In genomic region chrX:67290489-67291220, GRCh38 we compare ENCODE assay signal across 33 cellular contexts.
"Had no signal": no experiment of that assay in that cellular context is flagged by ENCODE, and none has a peak within 500 bp of the region (broad histone marks: within the 10 kb centered on the region; RNA-seq: fewer than 3 reads in every experiment).

No MANE protein-coding gene starts in this region.

- ATAC-seq: activated CD8-positive, alpha-beta T cell treated with anti-CD3 and anti-CD28 coated beads for 36 hours; activated naive CD4-positive, alpha-beta T cell treated with anti-CD3 and anti-CD28 coated beads, Interleukin-2, amount 50 U/mL, for 72 hours; activated T-cell treated with anti-CD3 and anti-CD28 coated beads, Interleukin-2, amount 50 U/mL, for 4 hours; activated T-cell treated with anti-CD3 and anti-CD28 coated beads, Interleukin-2, amount 50 U/mL, for 72 hours; activated T-helper 17 cell treated with anti-CD3 and anti-CD28 coated beads, Interleukin-2, amount 50 U/mL, for 72 hours had no signal

- H3K4me3 ChIP-seq: adrenal gland, cardiac muscle cell had no signal

- H3K4me1 ChIP-seq: adrenal gland had no signal

- H3K36me3 ChIP-seq: adrenal gland, cardiac muscle cell had no signal

- H3K27me3 ChIP-seq: cardiac muscle cell had no signal

- DNase-seq: activated B cell treated with CpG ODN at 0.5 μM for 24 hours; activated CD4-positive, alpha-beta memory T cell treated with anti-CD3 and anti-CD28 coated beads for 36 hours; activated CD4-positive, alpha-beta T cell treated with anti-CD3 and anti-CD28 coated beads for 4 hours; activated CD4-positive, alpha-beta T cell treated with anti-CD3 and anti-CD28 coated beads, Interleukin-2, amount 10 ng/mL, durations not matched to agents 24 days and 14 days; activated CD4-positive, alpha-beta T cell treated with anti-CD3 and anti-CD28 coated beads, Interleukin-2, amount 50 U/mL, for 1 hour; activated CD4-positive, alpha-beta T cell treated with anti-CD3 and anti-CD28 coated beads, Interleukin-2, amount 50 U/mL, for 4 hours; activated CD4-positive, CD25-positive, alpha-beta regulatory T cell treated with anti-CD3 and anti-CD28 coated beads, Interleukin-2, amount 50 U/mL, for 72 hours; activated CD8-positive, alpha-beta memory T cell treated with anti-CD3 and anti-CD28 coated beads, Interleukin-2, amount 50 U/mL, for 4 hours; activated CD8-positive, alpha-beta T cell treated with anti-CD3 and anti-CD28 coated beads for 36 hours; activated effector memory CD4-positive, alpha-beta T cell treated with anti-CD3 and anti-CD28 coated beads, Interleukin-2, amount 50 U/mL, for 16 hours; activated gamma-delta T cell treated with Interleukin-2 at 50 U/mL for 16 hours; activated naive CD4-positive, alpha-beta T cell; activated naive CD4-positive, alpha-beta T cell treated with anti-CD3 and anti-CD28 coated beads for 36 hours; activated naive CD4-positive, alpha-beta T cell treated with anti-CD3 and anti-CD28 coated beads, Interleukin-2, amount 50 U/mL, for 16 hours; activated naive CD8-positive, alpha-beta T cell treated with anti-CD3 and anti-CD28 coated beads for 36 hours; activated T-cell treated with anti-CD3 and anti-CD28 coated beads for 4 hours; activated T-cell treated with anti-CD3 and anti-CD28 coated beads, Interleukin-2, amount 50 U/mL, for 1 hour; activated T-cell treated with anti-CD3 and anti-CD28 coated beads, Interleukin-2, amount 50 U/mL, for 4 hours; activated T-cell treated with anti-CD3 and anti-CD28 coated beads, Interleukin-2, amount 50 U/mL, for 72 hours; adrenal gland; amniotic stem cell; aorta; caudate nucleus; cerebellar nuclear complex; T-helper 1 cell; T-helper 2 cell; T-helper 9 cell had no signal

- H3K9me3 ChIP-seq: adrenal gland had no signal

- FAIRE-seq: bronchial epithelial cell, TTC549 had no signal

- H3K27ac ChIP-seq: adrenal gland, cardiac muscle cell, VCaP had no signal
